6 cellular contexts compared by ENCODE assay signal in the genomic region with DNA sequence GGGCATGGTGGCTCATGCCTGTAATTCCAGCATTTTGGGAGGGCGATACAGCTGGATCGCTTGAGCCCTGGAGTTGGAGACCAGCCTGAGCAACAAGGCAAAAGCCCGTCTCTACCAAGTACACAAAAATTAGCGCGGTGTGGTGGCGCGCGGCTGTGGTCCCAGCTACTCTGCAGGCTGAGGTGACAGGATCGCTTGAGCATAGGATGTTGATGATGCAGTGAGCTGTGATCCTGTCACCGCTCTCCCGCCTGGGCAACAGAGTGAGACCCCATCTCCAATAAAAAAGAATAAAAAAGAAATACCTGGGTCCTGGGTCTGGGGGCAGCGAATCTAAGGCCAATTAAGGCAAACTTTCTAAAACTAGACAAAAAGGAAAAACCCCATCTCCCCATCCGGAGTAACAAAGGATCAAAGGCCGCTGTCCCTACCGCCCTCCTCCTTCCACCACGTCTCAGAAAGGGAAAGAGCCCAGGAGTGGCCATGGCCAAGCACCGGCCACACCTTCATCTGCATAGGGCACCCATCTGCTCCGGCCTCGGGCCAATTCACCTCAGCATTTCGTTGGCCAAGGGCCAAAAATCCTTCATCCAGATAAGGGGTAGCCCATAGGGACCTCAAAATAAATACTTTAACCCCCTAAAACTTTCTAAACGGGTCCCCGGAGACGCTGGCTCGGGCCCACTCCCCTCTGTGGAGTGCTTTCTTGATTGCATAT. TPM values are rescaled to one million over a fixed set of nuclear protein-coding genes. Genes with fewer than 3 reads are reported as not detected.
DNase-seq lines count a peak whose midpoint lies in the region; ATAC-seq and TF ChIP-seq lines count a peak whose summit lies in the region.

No MANE protein-coding gene starts in this region.

- no peak for TF ChIP-seq CTCF in lower leg skin (IDR thresholded peaks at IDR 0.05)

- DNase-seq in AG08396 (ENCODE audit: low spot score) (peak; percentile 32), lower leg skin (ENCODE audit: low spot score in 2 of 2) (peak in 1 of 2 donors; percentile 16), GDM1 (lab: John Stamatoyannopoulos, UW) (no peak)

- ATAC-seq in HG02642 (IDR thresholded peaks at IDR 0.05; ENCODE audit: poor library complexity, unreplicated experiment): peak; percentile 5
- ATAC-seq in activated T-helper 17 cell treated with anti-CD3 and anti-CD28 coated beads, Interleukin-2, amount 50 U/mL, for 72 hours (replicated peaks): no peak
- ATAC-seq in HG03520 (IDR thresholded peaks at IDR 0.05; ENCODE audit: unreplicated experiment): no peak

- peaks cover 9% of the 10 kb centered on the region for H3K9me3 Mint-ChIP-seq in activated T-helper 17 cell treated with anti-CD3 and anti-CD28 coated beads, Interleukin-2, amount 50 U/mL, for 72 hours

- H3K4me3 ChIP-seq in lower leg skin (ENCODE audit: low read depth, poor library complexity, severe bottlenecking): peak overlapping the region; percentile 31

- H3K4me3 Mint-ChIP-seq in activated T-helper 17 cell treated with anti-CD3 and anti-CD28 coated beads, Interleukin-2, amount 50 U/mL, for 72 hours: peak overlapping the region; percentile 85

- WGBS in lower leg skin, 2 donors: 44 to 50% methylated on average over 24 of the region's 24 CpGs

- peak overlapping the region; percentile 78 for H3K27ac Mint-ChIP-seq in activated T-helper 17 cell treated with anti-CD3 and anti-CD28 coated beads, Interleukin-2, amount 50 U/mL, for 72 hours

- peaks cover 10% of the 10 kb centered on the region for H3K4me1 Mint-ChIP-seq in activated T-helper 17 cell treated with anti-CD3 and anti-CD28 coated beads, Interleukin-2, amount 50 U/mL, for 72 hours

- intact Hi-C loops in lower leg skin (cut with DNase I; ENCODE audit: low total_unique reads): no loop called here

- TF ChIP-seq POLR2A in lower leg skin (IDR thresholded peaks at IDR 0.05): no peak

- H3K27me3 Mint-ChIP-seq in activated T-helper 17 cell treated with anti-CD3 and anti-CD28 coated beads, Interleukin-2, amount 50 U/mL, for 72 hours: no peaks in the 10 kb centered on the region

- peaks cover 29% of the 10 kb centered on the region for H3K36me3 Mint-ChIP-seq in activated T-helper 17 cell treated with anti-CD3 and anti-CD28 coated beads, Interleukin-2, amount 50 U/mL, for 72 hours (ENCODE audit: low read depth)

RNA-seq across cellular contexts. Expression of gene ZNF320, which starts 0.8 kb away (rescaled TPM):
- 1 to 10 TPM; 3.3 to 9.4 TPM for total RNA-seq in activated T-helper 17 cell treated with anti-CD3 and anti-CD28 coated beads, Interleukin-2, amount 50 U/mL, for 72 hours
- total RNA-seq in lower leg skin: 10 to 100 TPM in 3 of 4 donors, 1 to 10 TPM in 1; 1.2 to 15.3 (median 12.4) TPM

RNA-seq across cellular contexts. Expression of gene ZNF888, which starts 26.6 kb away (rescaled TPM):
- 1 to 10 TPM; 3.3 to 8.0 TPM for total RNA-seq in activated T-helper 17 cell treated with anti-CD3 and anti-CD28 coated beads, Interleukin-2, amount 50 U/mL, for 72 hours
- total RNA-seq in lower leg skin: 1 to 10 TPM; 1.6 to 3.7 (median 3.2) TPM

RNA-seq across cellular contexts. Expression of gene ZNF468, which starts 39.2 kb away (rescaled TPM):
- 10 to 100 TPM in 1 of 2 donors, 1 to 10 TPM in 1; 8.9 to 14.2 TPM for total RNA-seq in activated T-helper 17 cell treated with anti-CD3 and anti-CD28 coated beads, Interleukin-2, amount 50 U/mL, for 72 hours
- 10 to 100 TPM in 3 of 4 donors, 1 to 10 TPM in 1; 9.9 to 19.8 (median 17.2) TPM for total RNA-seq in lower leg skin
